ENCODE assay signal across 8 cellular contexts in genomic region chr16:88856122-88856827, GRCh38. TPM values are rescaled to one million over a fixed set of nuclear protein-coding genes. Genes with fewer than 3 reads are reported as not detected.
DNase-seq lines count a peak whose midpoint lies in the region; ATAC-seq and TF ChIP-seq lines count a peak whose summit lies in the region.

No MANE protein-coding gene starts in this region.

- peak overlapping the region; percentile 73 to 99 (median 94) for H3K4me3 ChIP-seq in gastrocnemius medialis

- intact Hi-C loops in Right ventricle myocardium inferior (cut with DNase I), result loop anchor here (5.0 kb wide), 2 partner anchors 119 to 361 kb away; partner anchors contain the start of gene ZNF778
- intact Hi-C loops in cardiac septum (cut with DNase I), result loop anchor here (2.0 to 10.0 kb wide), 2 partner anchors 43 to 239 kb away; partner anchors contain the start of gene ACSF3
- intact Hi-C loops in left cardiac atrium (cut with DNase I), result no loop called here
- intact Hi-C loops in gastrocnemius medialis (cut with DNase I; ENCODE audit: low total_unique reads), result loop anchor here (10.0 kb wide), 2 partner anchors 49 to 151 kb away; partner anchors contain the start of genes CTU2 and RNF166

- H3K27me3 ChIP-seq in gastrocnemius medialis, result no peaks in the 10 kb centered on the region

- in situ Hi-C loops in gastrocnemius medialis (cut with MboI; ENCODE audit: low sequenced_read_pairs in 4 of 4), result loop anchor here in 1 of 4 donors (25.0 kb wide), 1 partner anchor 356 kb away; the partner anchor contains the start of genes SLC22A31 and ZNF778

- H3K36me3 ChIP-seq in gastrocnemius medialis, result peaks cover 0 to 28% of the 10 kb centered on the region in 2 donors

- ATAC-seq in Right ventricle myocardium inferior (peak; percentile 51), left cardiac atrium (peak; percentile 44 to 60), gastrocnemius medialis (peak in 1 of 2 donors; percentile 37)

- no peak for TF ChIP-seq CTCF in gastrocnemius medialis (IDR thresholded peaks at IDR 0.05 in 4 of 5, conservative IDR thresholded peaks at IDR 0.05 in 1 of 5)

- no peaks in the 10 kb centered on the region for H3K9me3 ChIP-seq in gastrocnemius medialis

- H3K4me1 ChIP-seq in gastrocnemius medialis, result peaks cover 16 to 17% of the 10 kb centered on the region in 2 donors

- DNase-seq in Right ventricle myocardium inferior (ENCODE audit: missing footprints) (no peak), cardiac septum (ENCODE audit: low spot score) (no peak), left cardiac atrium (no peak), gastrocnemius medialis (no peak), SK-N-DZ (ENCODE audit: low spot score) (no peak), SW480 (ENCODE audit: low spot score) (no peak), cerebellar cortex (ENCODE audit: low spot score) (no peak)
- peak; percentile 34 for DNase-seq in activated CD8-positive, alpha-beta memory T cell treated with anti-CD3 and anti-CD28 coated beads, Interleukin-2, amount 50 U/mL, for 4 hours

- no peak for TF ChIP-seq POLR2A in gastrocnemius medialis (IDR thresholded peaks at IDR 0.05)

- peak overlapping the region; percentile 89 to 92 (median 90) for H3K27ac ChIP-seq in gastrocnemius medialis

RNA-seq across cellular contexts. Expression of gene GALNS, which starts 0.5 kb away (rescaled TPM):
- total RNA-seq in Right ventricle myocardium inferior (15.8 TPM), cardiac septum (18.0 TPM), left cardiac atrium (10 to 100 TPM; 17.1 to 19.0 TPM), gastrocnemius medialis (10 to 100 TPM in 2 of 4 donors, 1 to 10 TPM in 2; 8.8 to 14.7 (median 10.0) TPM)
- polyA plus RNA-seq in SK-N-DZ (2014; cell fraction: cytosol; rRNA removed), result 12.5 and 12.6 TPM in 2 replicates
- polyA plus RNA-seq in SK-N-DZ (2014; cell fraction: nucleus; rRNA removed), result 24.2 and 25.6 TPM in 2 replicates

RNA-seq across cellular contexts. Expression of gene TRAPPC2L, which starts 0.7 kb away (rescaled TPM):
- total RNA-seq in Right ventricle myocardium inferior (58.7 TPM), cardiac septum (42.3 TPM), left cardiac atrium (10 to 100 TPM; 46.0 to 54.3 TPM), gastrocnemius medialis (10 to 100 TPM; 17.8 to 27.9 (median 20.5) TPM)
- polyA plus RNA-seq in SK-N-DZ (2014; cell fraction: cytosol; rRNA removed), result 73.5 and 79.4 TPM in 2 replicates
- 69.1 and 79.2 TPM in 2 replicates for polyA plus RNA-seq in SK-N-DZ (2014; cell fraction: nucleus; rRNA removed)

RNA-seq across cellular contexts. Expression of gene PABPN1L, which starts 10.2 kb away (rescaled TPM):
- total RNA-seq in Right ventricle myocardium inferior (not detected), cardiac septum (not detected), left cardiac atrium (not detected), gastrocnemius medialis (not detected)
- not detected in 2 replicates for polyA plus RNA-seq in SK-N-DZ (2014; cell fraction: cytosol; rRNA removed)
- 0.12 TPM in 1 of 2 replicates, not detected in the other for polyA plus RNA-seq in SK-N-DZ (2014; cell fraction: nucleus; rRNA removed)

RNA-seq across cellular contexts. Expression of gene APRT, which starts 44.5 kb away (rescaled TPM):
- total RNA-seq in Right ventricle myocardium inferior (45.3 TPM), cardiac septum (46.6 TPM), left cardiac atrium (10 to 100 TPM; 63.8 to 64.2 TPM), gastrocnemius medialis (10 to 100 TPM; 56.2 to 78.7 (median 62.4) TPM)
- polyA plus RNA-seq in SK-N-DZ (2014; cell fraction: cytosol; rRNA removed), result 144 and 169 TPM in 2 replicates
- 148 and 171 TPM in 2 replicates for polyA plus RNA-seq in SK-N-DZ (2014; cell fraction: nucleus; rRNA removed)

RNA-seq across cellular contexts. Expression of gene CDT1, which starts 52.7 kb away (rescaled TPM):
- total RNA-seq in Right ventricle myocardium inferior (0.65 TPM), cardiac septum (0.46 TPM), left cardiac atrium (1 to 10 TPM; 1.0 to 2.3 TPM), gastrocnemius medialis (1 to 10 TPM in 1 of 4 donors, under 1 TPM in 2, not detected in 1; 0.31 to 2.5 (median 0.42) TPM)
- polyA plus RNA-seq in SK-N-DZ (2014; cell fraction: cytosol; rRNA removed), result 77.2 and 112 TPM in 2 replicates
- polyA plus RNA-seq in SK-N-DZ (2014; cell fraction: nucleus; rRNA removed), result 39.4 and 47.6 TPM in 2 replicates

Comparison
In these comparisons a context has a peak if more than half of its experiments do, and no peak if none do; other contexts are left out.
1. intact Hi-C loops: an anchor here in Right ventricle myocardium inferior (5.0 kb wide), cardiac septum (2.0 to 10.0 kb wide) and gastrocnemius medialis (10.0 kb wide); none called in left cardiac atrium.